Comparison of ENCODE assay signal across 1 cellular context in genomic region chr19:46919324-46919723, GRCh38.
TF ChIP-seq lines count a peak whose summit lies in the region.

No MANE protein-coding gene starts in this region.

TF ChIP-seq in endothelial cell of umbilical vein, 7 proteins besides CTCF, POLR2A, EP300 and RAD21 (continued from another document):
- TF ChIP-seq FOS (IDR thresholded peaks at IDR 0.05; ENCODE audit: borderline replicate concordance, insufficient read depth, low read length) (peak; percentile 33), EZH2 (IDR thresholded peaks at IDR 0.05; ENCODE audit: borderline replicate concordance, low read depth, low read length, severe bottlenecking) (no peak)
